In genomic region chr18:68262697-68263293, GRCh38 we compare ENCODE assay signal across 13 cellular contexts.
A peak's percentile ranks its signal among the peaks of the same experiment; 100 is the strongest.
DNase-seq lines count a peak whose midpoint lies in the region; ATAC-seq, FAIRE-seq and TF ChIP-seq lines count a peak whose summit lies in the region.
"Had no signal": no experiment of that assay in that cellular context is flagged by ENCODE, and none has a peak within 500 bp of the region (broad histone marks: within the 10 kb centered on the region; RNA-seq: fewer than 3 reads in every experiment).

No MANE protein-coding gene starts in this region.

- H3K27me3 ChIP-seq in GM23248 (replicated peaks; ENCODE audit: insufficient read depth), result no peaks in the 10 kb centered on the region
- H3K27me3 ChIP-seq in smooth muscle cell (ENCODE audit: low read depth), result no peaks in the 10 kb centered on the region
- no peaks in the 10 kb centered on the region for H3K27me3 ChIP-seq in ascending aorta
- H3K27me3 ChIP-seq in gastrocnemius medialis, result no peaks in the 10 kb centered on the region

- H3K4me3 ChIP-seq in GM23248 (peak overlapping the region; percentile 46; the same call in 1 of the 2 replicates), fibroblast of pulmonary artery (replicated peaks; ENCODE audit: low read depth, low read length) (no peak overlapping the region), smooth muscle cell (no peak overlapping the region), ascending aorta (no peak overlapping the region), gastrocnemius medialis (no peak overlapping the region)

- TF ChIP-seq CTCF in fibroblast of pulmonary artery (IDR thresholded peaks at IDR 0.05; ENCODE audit: low read length, missing control alignments), result no peak
- no peak for TF ChIP-seq CTCF in smooth muscle cell (IDR thresholded peaks at IDR 0.05; ENCODE audit: borderline replicate concordance, insufficient read depth, poor library complexity, severe bottlenecking)
- TF ChIP-seq CTCF in ascending aorta (IDR thresholded peaks at IDR 0.05), result no peak
- TF ChIP-seq CTCF in gastrocnemius medialis (IDR thresholded peaks at IDR 0.05 in 4 of 5, conservative IDR thresholded peaks at IDR 0.05 in 1 of 5), result no peak

- H3F3A ChIP-seq in GM23248 (ENCODE audit: insufficient read depth) (peaks cover 27% of the 10 kb centered on the region), smooth muscle cell (ENCODE audit: low read depth) (no peaks in the 10 kb centered on the region)

- peak; percentile 89 for DNase-seq in GM23248
- peak; percentile 83 for DNase-seq in fibroblast of pulmonary artery (ENCODE audit: low read depth)
- DNase-seq in smooth muscle cell (lab: John Stamatoyannopoulos, UW; ENCODE audit: unreplicated experiment), result no peak
- no peak for DNase-seq in ascending aorta (ENCODE audit: low spot score in 2 of 2)
- DNase-seq in GM19239 (ENCODE audit: insufficient read length, low spot score), result no peak
- DNase-seq in gastrocnemius medialis, result no peak
- DNase-seq: COR-L47, hippocampal formation, left ventricle myocardium superior, natural killer cell, T-helper 17 cell had no signal

- H3K9ac ChIP-seq in GM23248, result peak overlapping the region; percentile 14
- no peak overlapping the region for H3K9ac ChIP-seq in smooth muscle cell (ENCODE audit: low read depth)

- H4K20me1 ChIP-seq in GM23248 (ENCODE audit: insufficient read depth), result no peaks in the 10 kb centered on the region
- H4K20me1 ChIP-seq in smooth muscle cell (ENCODE audit: low read depth), result no peaks in the 10 kb centered on the region

- intact Hi-C loops in ascending aorta (cut with DNase I) (no loop called here), gastrocnemius medialis (cut with DNase I; ENCODE audit: low total_unique reads) (no loop called here)

- TF ChIP-seq POLR2A in gastrocnemius medialis (IDR thresholded peaks at IDR 0.05), result no peak

- H3K27ac ChIP-seq in GM23248, result peak overlapping the region; percentile 79
- no peak overlapping the region for H3K27ac ChIP-seq in smooth muscle cell (ENCODE audit: low read depth)
- no peak overlapping the region for H3K27ac ChIP-seq in ascending aorta
- no peak overlapping the region for H3K27ac ChIP-seq in gastrocnemius medialis

- no peaks in the 10 kb centered on the region for H3K36me3 ChIP-seq in GM23248 (ENCODE audit: low read depth)
- H3K36me3 ChIP-seq in smooth muscle cell (ENCODE audit: low read depth), result no peaks in the 10 kb centered on the region
- H3K36me3 ChIP-seq in ascending aorta, result no peaks in the 10 kb centered on the region
- H3K36me3 ChIP-seq in gastrocnemius medialis, result no peaks in the 10 kb centered on the region

- no peak for FAIRE-seq in GM19239 (lab: Jason Lieb, UNC)

- in situ Hi-C loops in GM23248 (cut with MboI), result no loop called here
- in situ Hi-C loops in gastrocnemius medialis (cut with MboI; ENCODE audit: low sequenced_read_pairs in 4 of 4), result no loop called here

- H3K4me2 ChIP-seq in GM23248 (ENCODE audit: unreplicated experiment) (peak overlapping the region; percentile 81), smooth muscle cell (no peak overlapping the region)

- no peaks in the 10 kb centered on the region; the same call in 1 of the 2 replicates for H3K9me2 ChIP-seq in GM23248 (ENCODE audit: insufficient read depth)

- no peaks in the 10 kb centered on the region for H3K79me2 ChIP-seq in GM23248 (ENCODE audit: insufficient read depth)
- H3K79me2 ChIP-seq in smooth muscle cell (ENCODE audit: low read depth), result no peaks in the 10 kb centered on the region

- 1 to 7% methylated on average over 2 of the region's 2 CpGs for WGBS in GM23248 (ENCODE audit: low coverage in 1 of 2, low lambda C conversion rate in 2 of 2, missing lambda C conversion rate in 2 of 2), 2 experiments
- 56% methylated on average over 2 of the region's 2 CpGs for WGBS in smooth muscle cell (ENCODE audit: low lambda C conversion rate)

- H3K9me3 ChIP-seq in GM23248 (ENCODE audit: low read depth) (no peaks in the 10 kb centered on the region), smooth muscle cell (replicated peaks; ENCODE audit: low read depth) (no peaks in the 10 kb centered on the region), ascending aorta (no peaks in the 10 kb centered on the region), gastrocnemius medialis (no peaks in the 10 kb centered on the region)

- H3K4me1 ChIP-seq in GM23248 (ENCODE audit: insufficient read depth) (peaks cover 40% of the 10 kb centered on the region), smooth muscle cell (ENCODE audit: low read depth) (no peaks in the 10 kb centered on the region), ascending aorta (no peaks in the 10 kb centered on the region), gastrocnemius medialis (no peaks in the 10 kb centered on the region)

- ATAC-seq in SK-N-SH treated with all-trans-retinoic acid at 6 μM for 48 hours (peak; percentile 82), gastrocnemius medialis (no peak)
- ATAC-seq: left ventricle myocardium superior, natural killer cell, sciatic nerve, T-helper 17 cell had no signal

- H2AFZ ChIP-seq in GM23248 (peak overlapping the region; percentile 15), smooth muscle cell (ENCODE audit: low read depth) (peak overlapping the region; percentile 40)

TF ChIP-seq in SK-N-SH treated with all-trans-retinoic acid at 6 μM for 48 hours, 23 proteins besides CTCF, POLR2A, EP300 and RAD21:
- TF ChIP-seq ZFP30 (CRISPR knock-in tag; IDR thresholded peaks at IDR 0.05), result no peak
- no peak for TF ChIP-seq ZNF70 (CRISPR knock-in tag; IDR thresholded peaks at IDR 0.05)
- TF ChIP-seq ISL1 (CRISPR knock-in tag; IDR thresholded peaks at IDR 0.05), result 0 out of 2 replicates have a peak, but pooled peaks have one; percentile 31
- TF ChIP-seq ESRRG (CRISPR knock-in tag; IDR thresholded peaks at IDR 0.05), result no peak

Comparison
In these comparisons a context has a peak if more than half of its experiments do, and no peak if none do; other contexts are left out.
1. DNase-seq: peak in GM23248 (single experiment) and fibroblast of pulmonary artery (single experiment); none in smooth muscle cell (single experiment), ascending aorta (0 of 2), GM19239 (single experiment) and gastrocnemius medialis (0 of 2).